12 cellular contexts compared by ENCODE assay signal in genomic region chr17:82492647-82493516, GRCh38. TPM values are rescaled to one million over a fixed set of nuclear protein-coding genes. Genes with fewer than 3 reads are reported as not detected.
DNase-seq lines count a peak whose midpoint lies in the region; ATAC-seq, FAIRE-seq and TF ChIP-seq lines count a peak whose summit lies in the region.
"Had no signal": no experiment of that assay in that cellular context is flagged by ENCODE, and none has a peak within 500 bp of the region (broad histone marks: within the 10 kb centered on the region; RNA-seq: fewer than 3 reads in every experiment).

No MANE protein-coding gene starts in this region.

- POLR2A ChIA-PET in IMR-90 (lab: Charles Lee; ENCODE audit: unreplicated experiment) = no interaction called here
- POLR2A ChIA-PET in K562 (lab: Yijun Ruan, JAX) = interaction anchor here (1.0 to 1.4 kb wide), 4 partner anchors 10 to 18 kb away, joined by 3 to 7 read pairs (median 4); no protein-coding TSS in a partner anchor

- H3K4me3 ChIP-seq in AG10803 (ENCODE audit: low read length) = no peak overlapping the region
- H3K4me3 ChIP-seq in IMR-90 (ENCODE audit: insufficient read depth, low read depth, low read length) = no peak overlapping the region
- no peak overlapping the region for H3K4me3 ChIP-seq in K562
- H3K4me3 ChIP-seq in mesendoderm (ENCODE audit: low read length) = no peak overlapping the region

- no peak overlapping the region for H3K18ac ChIP-seq in IMR-90 (ENCODE audit: low read depth, low read length)
- no peak overlapping the region for H3K18ac ChIP-seq in mesendoderm (ENCODE audit: low read length)

- H2AK9ac ChIP-seq in IMR-90 (replicated peaks; ENCODE audit: low read depth, low read length, poor library complexity) = peak overlapping the region; percentile 62

- no peak overlapping the region for H3K4me3 Mint-ChIP-seq in immature natural killer cell
- no peak overlapping the region for H3K4me3 Mint-ChIP-seq in activated T-cell treated with anti-CD3 and anti-CD28 coated beads, Interleukin-2, amount 50 U/mL, for 4 hours

- peak; percentile 70 for DNase-seq in AG10803 (ENCODE audit: low read depth)
- peak; percentile 76 for DNase-seq in IMR-90
- DNase-seq in K562 (ENCODE audit: extremely low read depth in 1 of 4, low spot score in 3 of 4) = no peak
- no peak for DNase-seq in immature natural killer cell
- no peak for DNase-seq in GM19239 (ENCODE audit: insufficient read length, low spot score)
- DNase-seq in SIG-M5 (lab: John Stamatoyannopoulos, UW) = no peak
- DNase-seq in activated T-cell treated with anti-CD3 and anti-CD28 coated beads, Interleukin-2, amount 50 U/mL, for 4 hours = no peak
- no peak for DNase-seq in mesendoderm
- DNase-seq: BE2C; Karpas-422; stimulated activated naive CD8-positive, alpha-beta T cell treated with anti-CD3 and anti-CD28 coated beads, Interleukin-15, Interleukin-2, amounts not matched to agents 100 U/mL and 50 U/mL, for 24 hours had no signal

- H3K79me1 ChIP-seq in IMR-90 (ENCODE audit: low read depth in 1 of 2, low read length in 2 of 2) = peaks cover 0 to 5% of the 10 kb centered on the region in 2 experiments; a peak in 1 of 4 replicates
- no peaks in the 10 kb centered on the region for H3K79me1 ChIP-seq in mesendoderm (ENCODE audit: low read length)

- H2BK5ac ChIP-seq in IMR-90 (ENCODE audit: low read depth, low read length, poor library complexity, severe bottlenecking) = peak overlapping the region; percentile 43
- no peak overlapping the region for H2BK5ac ChIP-seq in mesendoderm (ENCODE audit: low read length)

- H3K9me1 ChIP-seq in IMR-90 (ENCODE audit: insufficient read depth, low read length) (peaks cover 8% of the 10 kb centered on the region), K562 (ENCODE audit: control insufficient read depth, insufficient read depth, low read length) (peaks cover 3% of the 10 kb centered on the region)

- peaks cover 0 to 7% (median 0%) of the 10 kb centered on the region in 3 donors for H3K36me3 Mint-ChIP-seq in immature natural killer cell
- H3K36me3 Mint-ChIP-seq in activated T-cell treated with anti-CD3 and anti-CD28 coated beads, Interleukin-2, amount 50 U/mL, for 4 hours (ENCODE audit: insufficient read depth) = peaks cover 6% of the 10 kb centered on the region

- H2AFZ ChIP-seq in IMR-90 (replicated peaks; ENCODE audit: low read length, poor library complexity) (peak overlapping the region; percentile 34), K562 (ENCODE audit: low read depth, low read length) (no peak overlapping the region)

- peaks cover 11% of the 10 kb centered on the region for H3K4me1 ChIP-seq in IMR-90 (ENCODE audit: control insufficient read depth, insufficient read depth, low read length)
- H3K4me1 ChIP-seq in K562 (replicated peaks in 1 of 2; ENCODE audit: control insufficient read depth in 2 of 2, insufficient read depth in 2 of 2, low read length in 2 of 2) = peaks cover 2 to 49% of the 10 kb centered on the region in 2 experiments; a peak in 4 of 5 replicates
- H3K4me1 ChIP-seq in mesendoderm (ENCODE audit: control insufficient read depth, low read depth, low read length) = no peaks in the 10 kb centered on the region

- H4K20me1 ChIP-seq in IMR-90 (ENCODE audit: insufficient read depth, low read length) (peaks cover 12% of the 10 kb centered on the region; the same call in 1 of the 2 replicates), K562 (replicated peaks; ENCODE audit: control insufficient read depth, insufficient read depth, low read length) (0 out of 2 replicates have a peak, but pooled peaks cover 6% of the 10 kb centered on the region)

- H3K27me3 ChIP-seq in IMR-90 (ENCODE audit: control insufficient read depth, insufficient read depth, low read length) (no peaks in the 10 kb centered on the region), K562 (ENCODE audit: control insufficient read depth in 2 of 2, insufficient read depth in 2 of 2, low read length in 2 of 2) (no peaks in the 10 kb centered on the region), mesendoderm (ENCODE audit: insufficient read depth, low read length, poor library complexity) (no peaks in the 10 kb centered on the region)
- H3K27me3 ChIP-seq: BE2C had no signal

- BruUV-seq in IMR-90 (replicated peaks; lab: Mats Ljungman, UMichigan) (no TSS peak), K562 (replicated peaks; lab: Mats Ljungman, UMichigan) (no TSS peak)

- H3K4me2 ChIP-seq in IMR-90 (ENCODE audit: low read depth, low read length) = peak overlapping the region; percentile 4
- no peak overlapping the region for H3K4me2 ChIP-seq in K562 (ENCODE audit: insufficient read depth, low read length)
- H3K4me2 ChIP-seq in mesendoderm (ENCODE audit: low read length) = no peak overlapping the region

- no peaks in the 10 kb centered on the region for H3K9me3 Mint-ChIP-seq in immature natural killer cell
- no peaks in the 10 kb centered on the region for H3K9me3 Mint-ChIP-seq in activated T-cell treated with anti-CD3 and anti-CD28 coated beads, Interleukin-2, amount 50 U/mL, for 4 hours
- H3K9me3 Mint-ChIP-seq: neural crest cell had no signal

- no peak overlapping the region for H3K56ac ChIP-seq in IMR-90 (ENCODE audit: extremely low read depth, insufficient read depth, low read length)
- no peak overlapping the region for H3K56ac ChIP-seq in mesendoderm (ENCODE audit: low read length)

- no peak overlapping the region for H4K5ac ChIP-seq in IMR-90 (ENCODE audit: low read depth, low read length)
- no peak overlapping the region for H4K5ac ChIP-seq in mesendoderm (ENCODE audit: low read length)

- H3K79me2 ChIP-seq in K562 (ENCODE audit: control insufficient read depth, insufficient read depth, low read length) (no peaks in the 10 kb centered on the region), mesendoderm (ENCODE audit: control insufficient read depth, insufficient read depth, low read length) (no peaks in the 10 kb centered on the region)

- peak; percentile 4; the same call in 1 of the 2 replicates for ATAC-seq in IMR-90 (ENCODE audit: low read depth)
- no peak for ATAC-seq in K562
- ATAC-seq in activated T-cell treated with anti-CD3 and anti-CD28 coated beads, Interleukin-2, amount 50 U/mL, for 4 hours = no peak
- ATAC-seq: stimulated activated naive CD8-positive, alpha-beta T cell treated with anti-CD3 and anti-CD28 coated beads, Interleukin-15, Interleukin-2, amounts not matched to agents 100 U/mL and 50 U/mL, for 24 hours had no signal

- no peaks in the 10 kb centered on the region for H3K9me3 ChIP-seq in IMR-90 (ENCODE audit: control insufficient read depth, insufficient read depth, low read length)
- no peaks in the 10 kb centered on the region for H3K9me3 ChIP-seq in K562 (replicated peaks; ENCODE audit: control insufficient read depth, insufficient read depth, low read depth, low read length)
- H3K9me3 ChIP-seq: BE2C had no signal

- peaks cover 20 to 24% of the 10 kb centered on the region in 2 donors for H3K4me1 Mint-ChIP-seq in immature natural killer cell
- H3K4me1 Mint-ChIP-seq in activated T-cell treated with anti-CD3 and anti-CD28 coated beads, Interleukin-2, amount 50 U/mL, for 4 hours (ENCODE audit: low read depth) = peaks cover 6% of the 10 kb centered on the region

- H4K8ac ChIP-seq in IMR-90 (ENCODE audit: low read depth in 2 of 2, low read length in 2 of 2) = no peak overlapping the region
- H4K8ac ChIP-seq in mesendoderm (ENCODE audit: low read depth, low read length) = no peak overlapping the region

- H3K9ac ChIP-seq in IMR-90 (ENCODE audit: low read depth, low read length) = peak overlapping the region; percentile 26; the same call in 1 of the 2 replicates
- H3K9ac ChIP-seq in K562 (ENCODE audit: insufficient read depth in 1 of 2, low read depth in 2 of 2, low read length in 2 of 2) = peak overlapping the region in 1 of 2 experiments; percentile 42; a peak in 1 of 4 replicates
- H3K9ac ChIP-seq in mesendoderm (ENCODE audit: low read length) = no peak overlapping the region

- TF ChIP-seq POLR2A in IMR-90 (IDR thresholded peaks at IDR 0.05; ENCODE audit: low read depth, low read length) = no peak
- TF ChIP-seq POLR2A in K562 (conservative IDR thresholded peaks at IDR 0.05) = no peak

- H2BK120ac ChIP-seq in IMR-90 (ENCODE audit: low read depth, low read length) = peak overlapping the region; percentile 16; the same call in 1 of the 2 replicates
- H2BK120ac ChIP-seq in mesendoderm (ENCODE audit: low read depth, low read length) = no peak overlapping the region

- H3K27ac ChIP-seq in IMR-90 (ENCODE audit: insufficient read depth, low read length) (no peak overlapping the region), K562 (ENCODE audit: extremely low read depth, low read depth, low read length) (no peak overlapping the region), mesendoderm (ENCODE audit: low read depth, low read length) (no peak overlapping the region)

- H3K4ac ChIP-seq in IMR-90 (ENCODE audit: low read depth, low read length) (peak overlapping the region; percentile 54), mesendoderm (ENCODE audit: low read depth, low read length) (no peak overlapping the region)

- H3K23ac ChIP-seq in IMR-90 (ENCODE audit: low read depth, low read length) = peak overlapping the region; percentile 69; the same call in 1 of the 2 replicates
- H3K23ac ChIP-seq in mesendoderm (ENCODE audit: low read length) = no peak overlapping the region

- H3K36me3 ChIP-seq in IMR-90 (ENCODE audit: control insufficient read depth, insufficient read depth, low read length) (peaks cover 8% of the 10 kb centered on the region), K562 (ENCODE audit: control insufficient read depth, insufficient read depth, low read length) (peaks cover 14% of the 10 kb centered on the region; the same call in 2 of the 3 replicates), mesendoderm (ENCODE audit: control insufficient read depth, insufficient read depth, low read length) (peaks cover 1% of the 10 kb centered on the region)
- H3K36me3 ChIP-seq: BE2C had no signal

- H3K27ac Mint-ChIP-seq in immature natural killer cell = peak overlapping the region in 4 of 6 donors; percentile 32 to 78 (median 46)

- in situ Hi-C loops in IMR-90 (cut with MboI; ENCODE audit: low sequenced_read_pairs) = no loop called here
- in situ Hi-C loops in K562 (cut with MboI) = no loop called here

- no peak for TF ChIP-seq EP300 in K562 (IDR thresholded peaks at IDR 0.05; ENCODE audit: low read length)

- H2BK20ac ChIP-seq in IMR-90 (ENCODE audit: low read depth, low read length) = no peak overlapping the region

- H2BK15ac ChIP-seq in IMR-90 (ENCODE audit: low read depth, low read length) = no peak overlapping the region
- no peak overlapping the region for H2BK15ac ChIP-seq in mesendoderm (replicated peaks; ENCODE audit: low read depth)

- H3K27me3 Mint-ChIP-seq in immature natural killer cell (ENCODE audit: low read depth in 3 of 3) = peaks cover 11 to 27% (median 17%) of the 10 kb centered on the region in 3 donors
- H3K27me3 Mint-ChIP-seq in activated T-cell treated with anti-CD3 and anti-CD28 coated beads, Interleukin-2, amount 50 U/mL, for 4 hours (ENCODE audit: low read depth) = no peaks in the 10 kb centered on the region

- FAIRE-seq in K562 (lab: Jason Lieb, UNC) (no peak), GM19239 (lab: Jason Lieb, UNC) (no peak)

- dilution Hi-C loops in IMR-90 (cut with HindIII; ENCODE audit: low sequenced_read_pairs, unreplicated experiment) = no loop called here

- 96% methylated on average over 5 of the region's 19 CpGs; no CpG with 5 or more reads in 1 of the 2 experiments for WGBS in IMR-90 (ENCODE audit: extremely low coverage in 2 of 2, insufficient read length in 1 of 2), 2 experiments
- 33% methylated on average over 18 of the region's 19 CpGs for WGBS in K562 (ENCODE audit: insufficient coverage, low coverage, missing lambda C conversion rate)
- WGBS in mesendoderm (ENCODE audit: extremely low coverage, insufficient coverage, low lambda C conversion rate) = no CpG with 5 or more reads among the region's 19 CpGs

- TF ChIP-seq RAD21 in IMR-90 (IDR thresholded peaks at IDR 0.05; ENCODE audit: low read length) (no peak), K562 (CRISPR knock-in tag; conservative IDR thresholded peaks at IDR 0.05 in 1 of 2, IDR thresholded peaks at IDR 0.05 in 1 of 2) (no peak)

- CTCF ChIA-PET in IMR-90 (lab: Yijun Ruan, JAX) (interaction anchor here (0.7 kb wide), 1 partner anchor 238 kb away, joined by 3 read pairs; no protein-coding TSS in a partner anchor), K562 (lab: Yijun Ruan, JAX; ENCODE audit: low intra/inter-chr PET ratio) (no interaction called here)

- H3K14ac ChIP-seq in IMR-90 (replicated peaks; ENCODE audit: low read depth, low read length) = peak overlapping the region; percentile 65

- intact Hi-C loops in IMR-90 (cut with micrococcal nuclease) = loop anchor here (5.0 kb wide), 1 partner anchor 59 kb away; no protein-coding TSS in a partner anchor
- intact Hi-C loops in K562 (cut with micrococcal nuclease) = loop anchor here (5.0 to 10.0 kb wide), 3 partner anchors 36 to 138 kb away; partner anchors contain the start of genes NARF and TEX19

- H2AK5ac ChIP-seq in IMR-90 (ENCODE audit: low read depth, low read length) = peak overlapping the region; percentile 59
- H2AK5ac ChIP-seq in mesendoderm (ENCODE audit: low read length) = no peak overlapping the region

- H4K91ac ChIP-seq in IMR-90 (ENCODE audit: insufficient read depth, low read depth, low read length) = peak overlapping the region; percentile 35; the same call in 1 of the 2 replicates

- TF ChIP-seq CTCF in AG10803 (conservative IDR thresholded peaks at IDR 0.05; ENCODE audit: low read length) (no peak), IMR-90 (conservative IDR thresholded peaks at IDR 0.05; ENCODE audit: low read depth, low read length) (no peak), K562 (IDR thresholded peaks at IDR 0.05 in 2 of 3, conservative IDR thresholded peaks at IDR 0.05 in 1 of 3; ENCODE audit: insufficient read depth in 2 of 3, low read depth in 1 of 3, low read length in 3 of 3) (no peak)

RNA-seq across cellular contexts. Expression of gene FOXK2, which starts 26.6 kb away (rescaled TPM):
- total RNA-seq in IMR-90 (2012; rRNA removed) (12.5 and 16.1 TPM in 2 replicates), K562 (2014; rRNA removed) (41.5 and 56.9 TPM in 2 replicates), K562 (2014; rRNA removed; fragmentation: Illumina TruSeq; extraction: Trizol) (41.2 and 44.1 TPM in 2 replicates), K562 (2015; rRNA removed; fragmentation: Illumina TruSeq; extraction: Trizol) (52.0 and 52.4 TPM in 2 replicates), K562 (2021) (86.0 and 93.2 TPM in 2 replicates)
- polyA plus RNA-seq in IMR-90 (2012; rRNA removed) (20.0 and 23.9 TPM in 2 replicates), K562 (2011; rRNA removed) (47.2 and 52.2 TPM in 2 replicates), K562 (2014; fragmentation: Illumina TruSeq; extraction: Trizol) (56.1 and 65.8 TPM in 2 replicates), K562 (2014; fragmentation: Nextera tagmentation; extraction: Ambion mirVana) (1 to 10 TPM; 3.0 to 4.2 TPM), K562 (2014; rRNA removed) (39.6 and 41.9 TPM in 2 replicates), immature natural killer cell (1 to 10 TPM; 1.9 to 9.7 (median 2.9) TPM)
- 9.7 and 19.5 TPM in 2 replicates for polyA plus RNA-seq in IMR-90 (2012; cell fraction: cytosol; rRNA removed)
- polyA plus RNA-seq in IMR-90 (2012; cell fraction: nucleus; rRNA removed; ENCODE audit: low replicate concordance) = 27.6 and 27.9 TPM in 2 replicates
- total RNA-seq in K562 (2011; cell fraction: chromatin; rRNA removed; ENCODE audit: low replicate concordance) = 166 and 251 TPM in 2 replicates
- 125 and 127 TPM in 2 replicates for total RNA-seq in K562 (2011; cell fraction: nucleolus; rRNA removed)
- 127 and 131 TPM in 2 replicates for total RNA-seq in K562 (2011; cell fraction: nucleoplasm; rRNA removed)
- 38.3 and 50.0 TPM in 2 replicates for polyA plus RNA-seq in K562 (2011; cell fraction: cytosol; rRNA removed)
- 35.3 and 49.9 TPM in 2 replicates for polyA plus RNA-seq in K562 (2011; cell fraction: nucleus; rRNA removed)
- 36.6 and 41.2 TPM in 2 replicates for polyA plus RNA-seq in K562 (2012)
- 40.7 and 56.5 TPM in 2 replicates for polyA minus RNA-seq in K562 (2011; rRNA and poly(A)+ RNA removed)
- polyA minus RNA-seq in K562 (2011; cell fraction: cytosol; rRNA and poly(A)+ RNA removed) = 73.7 and 76.9 TPM in 2 replicates
- 35.9 and 60.9 TPM in 2 replicates for polyA minus RNA-seq in K562 (2011; cell fraction: nucleus; rRNA and poly(A)+ RNA removed)
- total RNA-seq in activated T-cell treated with anti-CD3 and anti-CD28 coated beads, Interleukin-2, amount 50 U/mL, for 4 hours = 10 to 100 TPM; 73.6 to 78.5 (median 75.9) TPM
- 34.6 TPM for polyA plus RNA-seq in mesendoderm (2013, experiment 1 of 2)
- 41.1 TPM for polyA plus RNA-seq in mesendoderm (2013, experiment 2 of 2)

RNA-seq across cellular contexts. Expression of gene NARF, which starts 34.3 kb away (rescaled TPM):
- total RNA-seq in IMR-90 (2012; rRNA removed) (70.8 and 83.7 TPM in 2 replicates), K562 (2014; rRNA removed) (132 and 145 TPM in 2 replicates), K562 (2014; rRNA removed; fragmentation: Illumina TruSeq; extraction: Trizol) (101 and 104 TPM in 2 replicates), K562 (2015; rRNA removed; fragmentation: Illumina TruSeq; extraction: Trizol) (84.1 and 89.0 TPM in 2 replicates), K562 (2021) (272 and 273 TPM in 2 replicates)
- polyA plus RNA-seq in IMR-90 (2012; rRNA removed) (88.8 and 94.8 TPM in 2 replicates), K562 (2011; rRNA removed) (396 and 423 TPM in 2 replicates), K562 (2014; fragmentation: Illumina TruSeq; extraction: Trizol) (218 and 257 TPM in 2 replicates), K562 (2014; fragmentation: Nextera tagmentation; extraction: Ambion mirVana) (100 to 1,000 TPM in 1 of 2 experiments, 10 to 100 TPM in 1; 60.4 to 114 TPM), K562 (2014; rRNA removed) (250 and 261 TPM in 2 replicates), immature natural killer cell (100 to 1,000 TPM; 149 to 192 (median 179) TPM)
- 72.3 and 101 TPM in 2 replicates for polyA plus RNA-seq in IMR-90 (2012; cell fraction: cytosol; rRNA removed)
- 89.0 and 135 TPM in 2 replicates for polyA plus RNA-seq in IMR-90 (2012; cell fraction: nucleus; rRNA removed; ENCODE audit: low replicate concordance)
- total RNA-seq in K562 (2011; cell fraction: chromatin; rRNA removed; ENCODE audit: low replicate concordance) = 547 and 619 TPM in 2 replicates
- 271 and 284 TPM in 2 replicates for total RNA-seq in K562 (2011; cell fraction: nucleolus; rRNA removed)
- 322 TPM in 2 replicates for total RNA-seq in K562 (2011; cell fraction: nucleoplasm; rRNA removed)
- 406 and 485 TPM in 2 replicates for polyA plus RNA-seq in K562 (2011; cell fraction: cytosol; rRNA removed)
- 513 and 551 TPM in 2 replicates for polyA plus RNA-seq in K562 (2011; cell fraction: nucleus; rRNA removed)
- 317 and 446 TPM in 2 replicates for polyA plus RNA-seq in K562 (2012)
- polyA minus RNA-seq in K562 (2011; rRNA and poly(A)+ RNA removed) = 234 and 254 TPM in 2 replicates
- polyA minus RNA-seq in K562 (2011; cell fraction: cytosol; rRNA and poly(A)+ RNA removed) = 143 and 160 TPM in 2 replicates
- 73.8 and 104 TPM in 2 replicates for polyA minus RNA-seq in K562 (2011; cell fraction: nucleus; rRNA and poly(A)+ RNA removed)
- total RNA-seq in activated T-cell treated with anti-CD3 and anti-CD28 coated beads, Interleukin-2, amount 50 U/mL, for 4 hours = 10 to 100 TPM; 40.9 to 55.9 (median 45.9) TPM
- polyA plus RNA-seq in mesendoderm (2013, experiment 1 of 2) = 62.8 TPM
- 63.4 TPM for polyA plus RNA-seq in mesendoderm (2013, experiment 2 of 2)

RNA-seq across cellular contexts. Expression of gene CYBC1, which starts 42.3 kb away (rescaled TPM):
- total RNA-seq in IMR-90 (2012; rRNA removed) = 61.1 and 75.1 TPM in 2 replicates
- 76.7 and 89.0 TPM in 2 replicates for polyA plus RNA-seq in IMR-90 (2012; rRNA removed)
- 84.4 and 115 TPM in 2 replicates for polyA plus RNA-seq in IMR-90 (2012; cell fraction: cytosol; rRNA removed)
- polyA plus RNA-seq in IMR-90 (2012; cell fraction: nucleus; rRNA removed; ENCODE audit: low replicate concordance) = 201 and 366 TPM in 2 replicates
- total RNA-seq in K562 (2011; cell fraction: chromatin; rRNA removed; ENCODE audit: low replicate concordance) = 155 and 369 TPM in 2 replicates
- 226 and 254 TPM in 2 replicates for total RNA-seq in K562 (2011; cell fraction: nucleolus; rRNA removed)
- 195 and 197 TPM in 2 replicates for total RNA-seq in K562 (2011; cell fraction: nucleoplasm; rRNA removed)
- total RNA-seq in K562 (2014; rRNA removed) = 51.8 and 54.5 TPM in 2 replicates
- total RNA-seq in K562 (2014; rRNA removed; fragmentation: Illumina TruSeq; extraction: Trizol) = 29.5 and 35.8 TPM in 2 replicates
- total RNA-seq in K562 (2015; rRNA removed; fragmentation: Illumina TruSeq; extraction: Trizol) = 47.8 and 50.1 TPM in 2 replicates
- 71.4 and 71.8 TPM in 2 replicates for total RNA-seq in K562 (2021)
- 49.9 TPM in 2 replicates for polyA plus RNA-seq in K562 (2011; rRNA removed)
- 58.3 and 104 TPM in 2 replicates for polyA plus RNA-seq in K562 (2011; cell fraction: cytosol; rRNA removed)
- 149 and 242 TPM in 2 replicates for polyA plus RNA-seq in K562 (2011; cell fraction: nucleus; rRNA removed)
- 74.7 and 93.3 TPM in 2 replicates for polyA plus RNA-seq in K562 (2012)
- polyA plus RNA-seq in K562 (2014; fragmentation: Illumina TruSeq; extraction: Trizol) = 68.5 and 74.8 TPM in 2 replicates
- 1 to 10 TPM; 1.3 to 3.8 TPM for polyA plus RNA-seq in K562 (2014; fragmentation: Nextera tagmentation; extraction: Ambion mirVana)
- polyA plus RNA-seq in K562 (2014; rRNA removed) = 64.3 and 64.8 TPM in 2 replicates
- 17.2 and 36.1 TPM in 2 replicates for polyA minus RNA-seq in K562 (2011; rRNA and poly(A)+ RNA removed)
- 32.9 and 43.7 TPM in 2 replicates for polyA minus RNA-seq in K562 (2011; cell fraction: cytosol; rRNA and poly(A)+ RNA removed)
- polyA minus RNA-seq in K562 (2011; cell fraction: nucleus; rRNA and poly(A)+ RNA removed) = 56.5 and 68.9 TPM in 2 replicates
- polyA plus RNA-seq in immature natural killer cell = 100 to 1,000 TPM; 182 to 246 (median 243) TPM
- 100 to 1,000 TPM; 151 to 165 (median 156) TPM for total RNA-seq in activated T-cell treated with anti-CD3 and anti-CD28 coated beads, Interleukin-2, amount 50 U/mL, for 4 hours
- 24.9 TPM for polyA plus RNA-seq in mesendoderm (2013, experiment 1 of 2)
- 27.0 TPM for polyA plus RNA-seq in mesendoderm (2013, experiment 2 of 2)

Comparison
In these comparisons a context has a peak if more than half of its experiments do, and no peak if none do; other contexts are left out.
1. DNase-seq: peak in AG10803 (single experiment) and IMR-90 (single experiment); none in K562 (0 of 4), immature natural killer cell (0 of 3), GM19239 (single experiment), SIG-M5 (single experiment), activated T-cell treated with anti-CD3 and anti-CD28 coated beads, Interleukin-2, amount 50 U/mL, for 4 hours (single experiment) and mesendoderm (single experiment).